In genomic region chr9:74458832-74459231, GRCh38 we compare ENCODE assay signal across 24 cellular contexts. TPM values are rescaled to one million over a fixed set of nuclear protein-coding genes. Genes with fewer than 3 reads are reported as not detected.
"Had no signal": no experiment of that assay in that cellular context is flagged by ENCODE, and none has a peak within 500 bp of the region (broad histone marks: within the 10 kb centered on the region; RNA-seq: fewer than 3 reads in every experiment).

No MANE protein-coding gene starts in this region.

- DNase-seq: activated CD4-positive, alpha-beta T cell treated with anti-CD3 and anti-CD28 coated beads, Interleukin-2, amount 10 ng/mL, durations not matched to agents 7 days and 5 days; activated CD8-positive, alpha-beta T cell treated with anti-CD3 and anti-CD28 coated beads, Interleukin-2, amount 10 ng/mL, durations not matched to agents 7 days and 5 days; activated gamma-delta T cell; activated naive CD4-positive, alpha-beta T cell treated with anti-CD3 and anti-CD28 coated beads, Interleukin-2, amount 50 U/mL, for 16 hours; activated naive CD8-positive, alpha-beta T cell treated with anti-CD3 and anti-CD28 coated beads, Interleukin-2, amount 50 U/mL, for 24 hours; cerebellar nuclear complex; foreskin fibroblast; left ventricle myocardium superior; mammary epithelial cell; right cardiac atrium; stimulated activated CD4-positive, alpha-beta T cell treated with anti-CD3 and anti-CD28 coated beads, Interleukin-1b, Interleukin-23, amount 100 ng/mL, for 48 hours; T-helper 17 cell; tibial artery had no signal

- H3K9me3 Mint-ChIP-seq: activated CD4-positive, alpha-beta T cell treated with anti-CD3 and anti-CD28 coated beads, Interleukin-2, amount 10 ng/mL, durations not matched to agents 7 days and 5 days; activated naive CD8-positive, alpha-beta T cell treated with anti-CD3 and anti-CD28 coated beads, Interleukin-2, amount 50 U/mL, for 24 hours; activated T-helper 1 cell treated with anti-CD3 and anti-CD28 coated beads, Interleukin-12 subunit alpha, Interleukin-12 subunit beta, Interleukin-2, Interleukin-4 antibody, amounts not matched to agents 30 ng/mL and 10 ng/mL and 1 ng/mL, durations not matched to agents 14 hours and 24 hours and 36 hours; nephron; stimulated activated naive CD8-positive, alpha-beta T cell treated with anti-CD3 and anti-CD28 coated beads, Interleukin-15, Interleukin-2, amounts not matched to agents 100 ng/mL and 50 ng/mL, for 24 hours had no signal

- H3K27me3 ChIP-seq: esophagus muscularis mucosa, hepatocyte, tibial artery had no signal

- H3K27me3 Mint-ChIP-seq: activated CD4-positive, alpha-beta T cell treated with anti-CD3 and anti-CD28 coated beads, Interleukin-2, amount 10 ng/mL, durations not matched to agents 7 days and 5 days; activated naive CD8-positive, alpha-beta T cell treated with anti-CD3 and anti-CD28 coated beads, Interleukin-2, amount 50 U/mL, for 24 hours; stimulated activated naive CD8-positive, alpha-beta T cell treated with anti-CD3 and anti-CD28 coated beads, Interleukin-15, Interleukin-2, amounts not matched to agents 100 ng/mL and 50 ng/mL, for 24 hours; T-helper 17 cell had no signal

- H3K27ac Mint-ChIP-seq: activated CD4-positive, alpha-beta T cell treated with anti-CD3 and anti-CD28 coated beads, Interleukin-2, amount 10 ng/mL, durations not matched to agents 7 days and 5 days; activated CD8-positive, alpha-beta T cell treated with anti-CD3 and anti-CD28 coated beads, Interleukin-2, amount 10 ng/mL, durations not matched to agents 7 days and 5 days; activated naive CD8-positive, alpha-beta T cell treated with anti-CD3 and anti-CD28 coated beads, Interleukin-2, amount 50 U/mL, for 24 hours; activated T-helper 1 cell treated with anti-CD3 and anti-CD28 coated beads, Interleukin-12 subunit alpha, Interleukin-12 subunit beta, Interleukin-2, Interleukin-4 antibody, amounts not matched to agents 30 ng/mL and 10 ng/mL and 1 ng/mL, durations not matched to agents 14 hours and 24 hours and 36 hours; nephron; stimulated activated naive CD8-positive, alpha-beta T cell treated with anti-CD3 and anti-CD28 coated beads, Interleukin-15, Interleukin-2, amounts not matched to agents 100 ng/mL and 50 ng/mL, for 24 hours; T-helper 17 cell had no signal

- H3K27ac ChIP-seq: coronary artery, esophagus muscularis mucosa, hepatocyte, parathyroid adenoma, skin epidermis, tibial artery had no signal

- H3K36me3 ChIP-seq: esophagus muscularis mucosa, tibial artery had no signal

- H3K4me3 Mint-ChIP-seq: activated CD4-positive, alpha-beta T cell treated with anti-CD3 and anti-CD28 coated beads, Interleukin-2, amount 10 ng/mL, durations not matched to agents 7 days and 5 days; activated CD8-positive, alpha-beta T cell treated with anti-CD3 and anti-CD28 coated beads, Interleukin-2, amount 10 ng/mL, durations not matched to agents 7 days and 5 days; activated naive CD8-positive, alpha-beta T cell treated with anti-CD3 and anti-CD28 coated beads, Interleukin-2, amount 50 U/mL, for 24 hours; activated T-helper 1 cell treated with anti-CD3 and anti-CD28 coated beads, Interleukin-12 subunit alpha, Interleukin-12 subunit beta, Interleukin-2, Interleukin-4 antibody, amounts not matched to agents 30 ng/mL and 10 ng/mL and 1 ng/mL, durations not matched to agents 14 hours and 24 hours and 36 hours; nephron; stimulated activated naive CD8-positive, alpha-beta T cell treated with anti-CD3 and anti-CD28 coated beads, Interleukin-15, Interleukin-2, amounts not matched to agents 100 ng/mL and 50 ng/mL, for 24 hours; T-helper 17 cell had no signal

- ATAC-seq: activated CD4-positive, CD25-positive, alpha-beta regulatory T cell treated with anti-CD3 and anti-CD28 coated beads, Interleukin-2, amount 50 U/mL, for 24 hours; activated CD8-positive, alpha-beta T cell treated with anti-CD3 and anti-CD28 coated beads, Interleukin-2, amount 10 ng/mL, durations not matched to agents 7 days and 5 days; activated naive CD8-positive, alpha-beta T cell treated with anti-CD3 and anti-CD28 coated beads, Interleukin-2, amount 50 U/mL, for 24 hours; left ventricle myocardium superior; right cardiac atrium; T-helper 17 cell had no signal

- H3K9me3 ChIP-seq: esophagus muscularis mucosa, tibial artery had no signal

- H3K4me1 Mint-ChIP-seq: activated CD4-positive, alpha-beta T cell treated with anti-CD3 and anti-CD28 coated beads, Interleukin-2, amount 10 ng/mL, durations not matched to agents 7 days and 5 days; activated naive CD8-positive, alpha-beta T cell treated with anti-CD3 and anti-CD28 coated beads, Interleukin-2, amount 50 U/mL, for 24 hours; nephron; T-helper 17 cell had no signal

- H3K4me1 ChIP-seq: esophagus muscularis mucosa, parathyroid adenoma, tibial artery had no signal

- H3K4me3 ChIP-seq: coronary artery, esophagus muscularis mucosa, hepatocyte, skin epidermis, tibial artery had no signal

RNA-seq across cellular contexts. Expression of gene RORB, which starts 38.3 kb away (rescaled TPM):
- total RNA-seq: activated CD4-positive, alpha-beta T cell treated with anti-CD3 and anti-CD28 coated beads, Interleukin-2, amount 10 ng/mL, durations not matched to agents 7 days and 5 days; myocyte; pulmonary artery endothelial cell; T-helper 17 cell had no signal
- polyA plus RNA-seq: hepatocyte had no signal
